ENCODE assay signal across 8 cellular contexts in the genomic region with DNA sequence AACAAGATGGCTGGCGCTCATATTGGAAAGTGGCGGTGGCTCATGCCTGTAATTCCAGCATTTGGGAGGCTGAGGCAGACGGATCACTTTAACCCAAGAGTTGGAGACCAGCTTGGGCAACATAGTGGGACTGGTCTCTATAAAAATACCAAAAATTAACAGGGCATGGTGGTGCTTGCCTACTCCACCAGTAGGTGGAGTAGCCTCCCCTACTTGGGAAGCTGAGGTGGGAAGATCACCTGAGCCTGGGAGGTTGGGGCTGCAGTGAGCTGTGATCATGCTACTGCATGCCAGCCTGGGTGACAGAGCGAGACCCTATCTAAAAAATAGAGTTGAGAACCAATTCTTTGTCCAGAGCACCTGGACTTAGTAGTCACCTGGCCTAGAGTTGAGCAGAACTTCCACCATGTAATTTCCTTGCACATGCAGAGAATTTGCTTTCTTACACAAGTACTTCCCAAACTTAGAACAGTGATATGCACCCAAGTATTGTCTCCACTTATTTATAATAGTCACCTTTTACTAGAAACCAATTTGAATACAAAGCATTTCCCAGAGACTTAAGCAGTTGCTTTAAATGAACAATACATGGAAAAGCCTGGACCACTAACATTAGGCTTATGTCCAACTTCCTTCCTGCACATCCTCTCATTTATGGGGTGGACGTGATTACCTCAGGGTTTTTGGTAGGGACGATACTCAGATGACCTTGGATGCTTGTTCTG. TPM values are rescaled to one million over a fixed set of nuclear protein-coding genes. Genes with fewer than 3 reads are reported as not detected.
DNase-seq lines count a peak whose midpoint lies in the region; ATAC-seq lines count a peak whose summit lies in the region.

No MANE protein-coding gene starts in this region.

- no peaks in the 10 kb centered on the region for H3K36me3 ChIP-seq in skeletal muscle tissue (ENCODE audit: control insufficient read depth in 3 of 3, insufficient read depth in 3 of 3, low read length in 3 of 3)

- DNase-seq in NCI-H510A treated with DMSO at 0.1 percent for 48 hours (lab: John Stamatoyannopoulos, UW) (peak; percentile 20), NCI-H510A (lab: John Stamatoyannopoulos, UW) (no peak), NCI-H1105 (lab: John Stamatoyannopoulos, UW) (peak; percentile 50), dermis microvascular lymphatic vessel endothelial cell (ENCODE audit: low read depth in 2 of 2) (peak; percentile 24 to 58), COLO829 (ENCODE audit: low spot score) (no peak), medulla oblongata (ENCODE audit: extremely low spot score) (no peak)

- H3K27me3 ChIP-seq in skeletal muscle tissue (ENCODE audit: control insufficient read depth in 3 of 3, insufficient read depth in 3 of 3, low read length in 3 of 3), result no peaks in the 10 kb centered on the region

- peaks cover 0 to 4% (median 0%) of the 10 kb centered on the region in 3 donors for H3K4me1 ChIP-seq in skeletal muscle tissue (ENCODE audit: control insufficient read depth in 3 of 3, insufficient read depth in 3 of 3, low read length in 3 of 3)

- H3K9ac ChIP-seq in skeletal muscle tissue (ENCODE audit: low read depth in 1 of 3, low read length in 3 of 3), result no peak overlapping the region

- no peak overlapping the region for H3K4me3 ChIP-seq in skeletal muscle tissue (ENCODE audit: low read length in 3 of 3)

- no peaks in the 10 kb centered on the region for H3K9me3 ChIP-seq in skeletal muscle tissue (ENCODE audit: control insufficient read depth in 3 of 3, low read length in 3 of 3)

- peak; percentile 84 for ATAC-seq in GM21576 (IDR thresholded peaks at IDR 0.05; ENCODE audit: unreplicated experiment)

- H3K27ac ChIP-seq in skeletal muscle tissue (ENCODE audit: low read depth, low read length), result peak overlapping the region; percentile 76

RNA-seq across cellular contexts. Expression of a gene that starts 15.9 kb away (rescaled TPM):
- total RNA-seq in dermis microvascular lymphatic vessel endothelial cell (0.13 TPM in 2 replicates), skeletal muscle tissue (under 0.01 TPM)

Comparison
In these comparisons a context has a peak if more than half of its experiments do, and no peak if none do; other contexts are left out.
1. DNase-seq: peak in NCI-H510A treated with DMSO at 0.1 percent for 48 hours (single experiment), NCI-H1105 (single experiment) and dermis microvascular lymphatic vessel endothelial cell (2 of 2); none in NCI-H510A (single experiment), COLO829 (single experiment) and medulla oblongata (single experiment).